ENCODE assay signal across 28 cellular contexts in genomic region chr4:14241574-14241973, GRCh38.
"Had no signal": no experiment of that assay in that cellular context is flagged by ENCODE, and none has a peak within 500 bp of the region (broad histone marks: within the 10 kb centered on the region; RNA-seq: fewer than 3 reads in every experiment).

No MANE protein-coding gene starts in this region.

- H3K9me3 ChIP-seq: gastroesophageal sphincter, lower lobe of right lung, ovary, psoas muscle, thyroid gland, vagina had no signal

- DNase-seq: dorsolateral prefrontal cortex; effector CD4-positive, alpha-beta T cell; foreskin keratinocyte; heart left ventricle; islet precursor cell; kidney glomerular epithelial cell; left colon; left ventricle myocardium inferior; lower lobe of right lung; natural killer cell; occipital lobe; ovary; posterior cingulate gyrus; psoas muscle; retina; stimulated activated CD4-positive, alpha-beta T cell treated with anti-CD3 and anti-CD28 coated beads, Interleukin-12 subunit alpha, Interleukin-12 subunit beta, amount 100 ng/mL, for 4 hours; stimulated activated CD4-positive, alpha-beta T cell treated with anti-CD3 and anti-CD28 coated beads, Interleukin-2, amount 100 ng/mL, for 24 hours; stimulated activated CD4-positive, alpha-beta T cell treated with anti-CD3 and anti-CD28 coated beads, Interleukin-4, amount 100 ng/mL, for 24 hours; stimulated activated naive CD4-positive, alpha-beta T cell treated with Interleukin-2 at 50 U/mL for 16 hours; stomach; thyroid gland; trophoblast cell had no signal

- H3K27ac ChIP-seq: dorsolateral prefrontal cortex, epithelial cell of prostate, foreskin keratinocyte, gastroesophageal sphincter, heart left ventricle, hepatocyte, left ventricle myocardium inferior, lower lobe of right lung, ovary, psoas muscle, stomach, thyroid gland, vagina had no signal

- H3K4me3 Mint-ChIP-seq: natural killer cell; stimulated activated effector memory CD8-positive, alpha-beta T cell treated with anti-CD3 and anti-CD28 coated beads, Interleukin-12 subunit alpha, Interleukin-12 subunit beta, amount 100 ng/mL, for 72 hours had no signal

- H3K9me3 Mint-ChIP-seq: stimulated activated effector memory CD8-positive, alpha-beta T cell treated with anti-CD3 and anti-CD28 coated beads, Interleukin-12 subunit alpha, Interleukin-12 subunit beta, amount 100 ng/mL, for 72 hours had no signal

- H3K4me3 ChIP-seq: dorsolateral prefrontal cortex, gastroesophageal sphincter, heart left ventricle, hepatocyte, left ventricle myocardium inferior, lower lobe of right lung, ovary, psoas muscle, smooth muscle cell, stomach, thyroid gland, vagina had no signal

- H3K27me3 ChIP-seq: dorsolateral prefrontal cortex, foreskin keratinocyte, gastroesophageal sphincter, heart left ventricle, hepatocyte, ovary, stomach, thyroid gland, vagina had no signal

- H3K4me1 ChIP-seq: foreskin keratinocyte, gastroesophageal sphincter, heart left ventricle, left ventricle myocardium inferior, lower lobe of right lung, psoas muscle, stomach, thyroid gland, vagina had no signal

- H3K27ac Mint-ChIP-seq: natural killer cell; stimulated activated effector memory CD8-positive, alpha-beta T cell treated with anti-CD3 and anti-CD28 coated beads, Interleukin-12 subunit alpha, Interleukin-12 subunit beta, amount 100 ng/mL, for 72 hours had no signal

- H3K36me3 Mint-ChIP-seq: natural killer cell; stimulated activated effector memory CD8-positive, alpha-beta T cell treated with anti-CD3 and anti-CD28 coated beads, Interleukin-12 subunit alpha, Interleukin-12 subunit beta, amount 100 ng/mL, for 72 hours had no signal

- H3K4me1 Mint-ChIP-seq: natural killer cell; stimulated activated effector memory CD8-positive, alpha-beta T cell treated with anti-CD3 and anti-CD28 coated beads, Interleukin-12 subunit alpha, Interleukin-12 subunit beta, amount 100 ng/mL, for 72 hours had no signal

- H3K36me3 ChIP-seq: gastroesophageal sphincter, heart left ventricle, left ventricle myocardium inferior, lower lobe of right lung, ovary, stomach, thyroid gland, vagina had no signal
